ENCODE assay signal across 8 cellular contexts in genomic region chr17:32875904-32876413, GRCh38. TPM values are rescaled to one million over a fixed set of nuclear protein-coding genes. Genes with fewer than 3 reads are reported as not detected.
DNase-seq lines count a peak whose midpoint lies in the region; ATAC-seq, FAIRE-seq and TF ChIP-seq lines count a peak whose summit lies in the region.

No MANE protein-coding gene starts in this region.

- POLR2A ChIA-PET in GM12878 (lab: Charles Lee): interaction anchor here (0.6 to 4.6 kb wide), 17 partner anchors 8 to 526 kb away, joined by 3 to 36 read pairs (median 5); no protein-coding TSS in a partner anchor

- RAD21 ChIA-PET in GM12878 (lab: Charles Lee; ENCODE audit: unreplicated experiment): interaction anchor here (0.8 to 8.2 kb wide), 19 partner anchors 13 to 432 kb away, joined by 3 to 198 read pairs (median 10); partner anchors contain the start of genes CDK5R1 and PSMD11

- no peak for ATAC-seq in stimulated activated naive CD8-positive, alpha-beta T cell treated with anti-CD3 and anti-CD28 coated beads, Interleukin-15, Interleukin-2, amounts not matched to agents 100 U/mL and 50 U/mL, for 24 hours
- ATAC-seq in GM12878: no peak
- ATAC-seq in right lobe of liver: no peak
- ATAC-seq in HG03432 (IDR thresholded peaks at IDR 0.05; ENCODE audit: unreplicated experiment): no peak

- no TSS peak for BruUV-seq in GM12878 (replicated peaks; lab: Mats Ljungman, UMichigan)

- SMC1A ChIA-PET in GM12878 (lab: Charles Lee; ENCODE audit: uncharacterized antibody, unreplicated experiment): interaction anchor here (0.7 to 14.6 kb wide), 22 partner anchors 9 to 412 kb away, joined by 3 to 248 read pairs (median 6); no protein-coding TSS in a partner anchor

- no peak for TF ChIP-seq RAD21 in GM12878 (IDR thresholded peaks at IDR 0.05; ENCODE audit: insufficient read depth, low read depth, low read length)

- H3K27me3 ChIP-seq in GM12878 (replicated peaks in 1 of 2; ENCODE audit: control insufficient read depth in 2 of 2, insufficient read depth in 2 of 2, low read length in 1 of 2) (no peaks in the 10 kb centered on the region), right lobe of liver (no peaks in the 10 kb centered on the region)

- in situ Hi-C loops in GM12878 (cut with MboI): no loop called here

- intact Hi-C loops in GM12878 (cut with micrococcal nuclease; ENCODE audit: unreplicated experiment) (loop anchor here (2.0 to 5.0 kb wide), 2 partner anchors 47 to 394 kb away; no protein-coding TSS in a partner anchor), right lobe of liver (cut with DNase I) (loop anchor here (5.0 to 10.0 kb wide), 2 partner anchors 91 to 94 kb away; no protein-coding TSS in a partner anchor)

- no peaks in the 10 kb centered on the region; the same call in 1 of the 2 replicates for H4K20me1 ChIP-seq in GM12878 (ENCODE audit: control insufficient read depth, insufficient read depth)

- H3K36me3 Mint-ChIP-seq in stimulated activated naive CD8-positive, alpha-beta T cell treated with anti-CD3 and anti-CD28 coated beads, Interleukin-15, Interleukin-2, amounts not matched to agents 100 ng/mL and 50 ng/mL, for 24 hours (ENCODE audit: low read depth): no peaks in the 10 kb centered on the region
- no peaks in the 10 kb centered on the region for H3K36me3 Mint-ChIP-seq in type B pancreatic cell

- peaks cover 7% of the 10 kb centered on the region for H3K27me3 Mint-ChIP-seq in stimulated activated naive CD8-positive, alpha-beta T cell treated with anti-CD3 and anti-CD28 coated beads, Interleukin-15, Interleukin-2, amounts not matched to agents 100 ng/mL and 50 ng/mL, for 24 hours
- peaks cover 4% of the 10 kb centered on the region for H3K27me3 Mint-ChIP-seq in type B pancreatic cell

- H3K4me1 ChIP-seq in GM12878 (ENCODE audit: control insufficient read depth, insufficient read depth, low read length) (no peaks in the 10 kb centered on the region), right lobe of liver (peaks cover 0 to 5% (median 2%) of the 10 kb centered on the region in 4 donors)

- WGBS in GM12878 (ENCODE audit: insufficient coverage, insufficient replicate concordance, low lambda C conversion rate, missing lambda C conversion rate): 11% methylated on average over 15 of the region's 15 CpGs
- 3% methylated on average over 15 of the region's 15 CpGs for WGBS in right lobe of liver (ENCODE audit: insufficient coverage, low coverage, low lambda C conversion rate, missing lambda C conversion rate)

- H3K79me2 ChIP-seq in GM12878 (ENCODE audit: control insufficient read depth, insufficient read depth, low read length): peaks cover 9% of the 10 kb centered on the region

- H2AFZ ChIP-seq in GM12878 (ENCODE audit: control insufficient read depth, low read depth, low read length): peak overlapping the region; percentile 78; the same call in 1 of the 2 replicates

- no peak for TF ChIP-seq EP300 in GM12878 (IDR thresholded peaks at IDR 0.05; ENCODE audit: borderline replicate concordance in 1 of 2, control insufficient read depth in 1 of 2, low read depth in 2 of 2, low read length in 2 of 2)

- no peaks in the 10 kb centered on the region for H3K9me3 Mint-ChIP-seq in stimulated activated naive CD8-positive, alpha-beta T cell treated with anti-CD3 and anti-CD28 coated beads, Interleukin-15, Interleukin-2, amounts not matched to agents 100 ng/mL and 50 ng/mL, for 24 hours
- no peaks in the 10 kb centered on the region for H3K9me3 Mint-ChIP-seq in type B pancreatic cell

- TF ChIP-seq CTCF in GM12878 (IDR thresholded peaks at IDR 0.05 in 2 of 3, conservative IDR thresholded peaks at IDR 0.05 in 1 of 3; ENCODE audit: control insufficient read depth in 2 of 3, extremely low read depth in 1 of 3, insufficient read depth in 1 of 3, low read depth in 3 of 3, low read length in 3 of 3) (no peak), right lobe of liver (IDR thresholded peaks at IDR 0.05) (no peak), type B pancreatic cell (conservative IDR thresholded peaks at IDR 0.05) (no peak)

- peak overlapping the region; percentile 72 for H3K4me3 ChIP-seq in GM12878
- peak overlapping the region; percentile 66 to 90 (median 70) for H3K4me3 ChIP-seq in right lobe of liver

- H3K9me3 ChIP-seq in GM12878 (replicated peaks; ENCODE audit: control insufficient read depth, insufficient read depth, low read length) (no peaks in the 10 kb centered on the region), right lobe of liver (no peaks in the 10 kb centered on the region)

- no peak for DNase-seq in stimulated activated naive CD8-positive, alpha-beta T cell treated with anti-CD3 and anti-CD28 coated beads, Interleukin-15, Interleukin-2, amounts not matched to agents 100 U/mL and 50 U/mL, for 24 hours
- DNase-seq in GM12878 (ENCODE audit: low read depth, low spot score) (no peak), right lobe of liver (no peak), type B pancreatic cell (ENCODE audit: extremely low spot score, unreplicated experiment) (no peak), anterior cingulate cortex (lab: John Stamatoyannopoulos, UW) (no peak), midbrain (lab: John Stamatoyannopoulos, UW) (no peak)

- peak overlapping the region; percentile 92 for H3K4me3 Mint-ChIP-seq in stimulated activated naive CD8-positive, alpha-beta T cell treated with anti-CD3 and anti-CD28 coated beads, Interleukin-15, Interleukin-2, amounts not matched to agents 100 ng/mL and 50 ng/mL, for 24 hours
- peak overlapping the region; percentile 98 for H3K4me3 Mint-ChIP-seq in type B pancreatic cell

- peak overlapping the region; percentile 73 for H3K9ac ChIP-seq in GM12878 (ENCODE audit: control insufficient read depth, insufficient read depth, low read length)

- no peak for FAIRE-seq in GM12878 (lab: Jason Lieb, UNC)

- CTCF ChIA-PET in GM12878 (lab: Yijun Ruan, JAX): interaction anchor here (0.8 to 13.7 kb wide), 27 partner anchors 10 to 413 kb away, joined by 3 to 335 read pairs (median 7); no protein-coding TSS in a partner anchor

- H3K4me1 Mint-ChIP-seq in stimulated activated naive CD8-positive, alpha-beta T cell treated with anti-CD3 and anti-CD28 coated beads, Interleukin-15, Interleukin-2, amounts not matched to agents 100 ng/mL and 50 ng/mL, for 24 hours (ENCODE audit: low read depth): peaks cover 17% of the 10 kb centered on the region
- peaks cover 6% of the 10 kb centered on the region for H3K4me1 Mint-ChIP-seq in type B pancreatic cell (ENCODE audit: unreplicated experiment)

- no peak for TF ChIP-seq POLR2A in GM12878 (IDR thresholded peaks at IDR 0.05; ENCODE audit: low read depth, low read length)
- TF ChIP-seq POLR2A in right lobe of liver (IDR thresholded peaks at IDR 0.05): no peak

- H3K36me3 ChIP-seq in GM12878 (ENCODE audit: control insufficient read depth in 2 of 2, insufficient read depth in 2 of 2, low read length in 1 of 2) (no peaks in the 10 kb centered on the region), right lobe of liver (no peaks in the 10 kb centered on the region)

- peak overlapping the region; percentile 71 for H3K4me2 ChIP-seq in GM12878 (ENCODE audit: control insufficient read depth, insufficient read depth)

- peak overlapping the region; percentile 80 for H3K27ac Mint-ChIP-seq in stimulated activated naive CD8-positive, alpha-beta T cell treated with anti-CD3 and anti-CD28 coated beads, Interleukin-15, Interleukin-2, amounts not matched to agents 100 ng/mL and 50 ng/mL, for 24 hours
- peak overlapping the region; percentile 96 for H3K27ac Mint-ChIP-seq in type B pancreatic cell

- 0 out of 2 replicates have a peak overlapping the region, but pooled peaks have one; percentile 9 for H3K27ac ChIP-seq in GM12878 (ENCODE audit: control insufficient read depth, insufficient read depth)
- H3K27ac ChIP-seq in right lobe of liver: peak overlapping the region; percentile 74 to 87 (median 83)

RNA-seq across cellular contexts. Expression of gene MYO1D, which starts 1.0 kb away (rescaled TPM):
- 126 and 148 TPM in 2 replicates for total RNA-seq in GM12878 (2013; cell fraction: nucleolus; rRNA removed)
- total RNA-seq in GM12878 (2014; rRNA removed) (22.6 and 27.2 TPM in 2 replicates), GM12878 (2014; rRNA removed; fragmentation: Illumina TruSeq; extraction: Trizol) (33.3 and 34.0 TPM in 2 replicates), GM12878 (2021) (36.9 and 37.7 TPM in 2 replicates), right lobe of liver (10 to 100 TPM; 17.6 to 25.7 (median 21.0) TPM), type B pancreatic cell (ENCODE audit: low replicate concordance) (24.9 and 46.7 TPM in 2 replicates)
- polyA plus RNA-seq in GM12878 (2011; ENCODE audit: low read depth): 9.7 TPM
- polyA plus RNA-seq in GM12878 (2011; rRNA removed) (23.8 and 26.0 TPM in 2 replicates), GM12878 (2014; fragmentation: Illumina TruSeq; extraction: Trizol) (26.9 and 29.6 TPM in 2 replicates), GM12878 (2014; fragmentation: Nextera tagmentation; extraction: Ambion mirVana) (1 to 10 TPM; 1.8 to 2.5 TPM), GM12878 (2014; rRNA removed) (18.0 and 24.7 TPM in 2 replicates), GM12878 (2016; fragmentation: Nextera tagmentation; extraction: Ambion mirVana) (10 to 100 TPM in 1 of 2 experiments, 1 to 10 TPM in 1; 3.2 to 18.6 TPM)
- 18.2 and 21.4 TPM in 2 replicates for polyA plus RNA-seq in GM12878 (2011; cell fraction: cytosol; rRNA removed)
- polyA plus RNA-seq in GM12878 (2011; cell fraction: nucleus; rRNA removed): 14.4 and 15.6 TPM in 2 replicates
- 8.8 and 11.8 TPM in 2 replicates for polyA plus RNA-seq in GM12878 (2012)
- 61.2 and 77.5 TPM in 2 replicates for polyA minus RNA-seq in GM12878 (2011; rRNA and poly(A)+ RNA removed)
- polyA minus RNA-seq in GM12878 (2011; cell fraction: cytosol; rRNA and poly(A)+ RNA removed): 16.7 and 19.9 TPM in 2 replicates
- polyA minus RNA-seq in GM12878 (2011; cell fraction: nucleus; rRNA and poly(A)+ RNA removed): 60.8 and 82.4 TPM in 2 replicates

RNA-seq across cellular contexts. Expression of gene TMEM98, which starts 52.0 kb away (rescaled TPM):
- not detected in 2 replicates for total RNA-seq in GM12878 (2013; cell fraction: nucleolus; rRNA removed)
- not detected in 2 replicates for total RNA-seq in GM12878 (2014; rRNA removed)
- total RNA-seq in GM12878 (2014; rRNA removed; fragmentation: Illumina TruSeq; extraction: Trizol): 0.13 TPM in 1 of 2 replicates, not detected in the other
- total RNA-seq in GM12878 (2021): 0.31 TPM in 1 of 2 replicates, not detected in the other
- not detected for polyA plus RNA-seq in GM12878 (2011; ENCODE audit: low read depth)
- 0.05 and 0.63 TPM in 2 replicates for polyA plus RNA-seq in GM12878 (2011; rRNA removed)
- 0.03 and 0.13 TPM in 2 replicates for polyA plus RNA-seq in GM12878 (2011; cell fraction: cytosol; rRNA removed)
- polyA plus RNA-seq in GM12878 (2011; cell fraction: nucleus; rRNA removed): not detected in 2 replicates
- not detected in 2 replicates for polyA plus RNA-seq in GM12878 (2012)
- polyA plus RNA-seq in GM12878 (2014; fragmentation: Illumina TruSeq; extraction: Trizol): 0.24 TPM in 1 of 2 replicates, not detected in the other
- polyA plus RNA-seq in GM12878 (2014; fragmentation: Nextera tagmentation; extraction: Ambion mirVana): under 1 TPM in 1 of 2 experiments, not detected in 1; 0.04 TPM
- 0.13 and 0.73 TPM in 2 replicates for polyA plus RNA-seq in GM12878 (2014; rRNA removed)
- polyA plus RNA-seq in GM12878 (2016; fragmentation: Nextera tagmentation; extraction: Ambion mirVana): under 1 TPM; 0.09 to 0.60 TPM
- polyA minus RNA-seq in GM12878 (2011; rRNA and poly(A)+ RNA removed): not detected in 2 replicates
- not detected in 2 replicates for polyA minus RNA-seq in GM12878 (2011; cell fraction: cytosol; rRNA and poly(A)+ RNA removed)
- not detected in 2 replicates for polyA minus RNA-seq in GM12878 (2011; cell fraction: nucleus; rRNA and poly(A)+ RNA removed)
- 10 to 100 TPM in 4 of 6 experiments, 1 to 10 TPM in 2; 7.8 to 31.5 (median 19.2) TPM for total RNA-seq in right lobe of liver
- 87.0 and 161 TPM in 2 replicates for total RNA-seq in type B pancreatic cell (ENCODE audit: low replicate concordance)

Comparison
In these comparisons a context has a peak if more than half of its experiments do, and no peak if none do; other contexts are left out.
1. RNA of gene TMEM98, which starts 52.0 kb away (total RNA-seq): 87.0 to 161 TPM in type B pancreatic cell and 7.8 to 31.5 TPM in right lobe of liver; 0.13 to 0.31 TPM in GM12878; every median in the first group is over 4 times any median in the second.